1 cellular context compared by ENCODE assay signal in the genomic region with DNA sequence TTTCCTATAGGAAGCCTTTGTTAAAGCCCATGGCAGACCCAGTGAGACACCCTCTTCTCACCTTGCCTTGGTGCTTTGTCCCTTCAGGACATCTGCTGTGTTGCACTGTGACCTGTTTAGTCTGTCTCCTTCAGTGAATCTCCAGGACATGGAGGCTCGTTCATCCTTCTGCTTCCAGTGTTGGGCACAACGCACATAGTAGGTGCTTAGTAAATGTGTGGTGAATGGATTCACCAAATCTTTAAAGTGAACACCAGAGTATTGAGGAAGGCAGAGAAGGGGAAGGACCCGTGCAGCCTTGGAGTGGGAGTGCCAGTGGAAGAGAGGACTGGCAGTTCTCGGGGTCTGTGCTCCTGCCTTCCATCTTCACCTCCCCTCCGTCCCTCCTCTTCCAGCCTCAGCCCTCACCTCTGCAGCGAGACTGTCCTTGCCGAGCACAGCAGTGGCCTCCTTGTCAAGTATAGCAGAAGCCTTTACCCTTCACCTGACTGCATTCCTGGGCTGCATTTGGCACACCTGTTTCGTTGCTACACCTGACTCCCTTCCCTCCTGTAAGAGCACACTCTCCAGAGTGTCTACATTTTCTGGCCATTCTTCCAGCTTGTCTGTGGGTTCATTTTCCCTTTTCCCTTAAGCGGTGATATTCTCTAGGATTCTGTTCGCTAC.
A peak's percentile ranks its signal among the peaks of the same experiment; 100 is the strongest.
TF ChIP-seq lines count a peak whose summit lies in the region.

No MANE protein-coding gene starts in this region.

TF ChIP-seq in HepG2, 621 proteins besides CTCF, POLR2A, EP300 and RAD21:
- TF ChIP-seq ARID3A (IDR thresholded peaks at IDR 0.05; ENCODE audit: low read depth, low read length) (no peak), ZKSCAN1 (IDR thresholded peaks at IDR 0.05; ENCODE audit: low read length) (peak; percentile 54; the same call in 1 of the 2 replicates)
